17 cellular contexts compared by ENCODE assay signal in the genomic region with DNA sequence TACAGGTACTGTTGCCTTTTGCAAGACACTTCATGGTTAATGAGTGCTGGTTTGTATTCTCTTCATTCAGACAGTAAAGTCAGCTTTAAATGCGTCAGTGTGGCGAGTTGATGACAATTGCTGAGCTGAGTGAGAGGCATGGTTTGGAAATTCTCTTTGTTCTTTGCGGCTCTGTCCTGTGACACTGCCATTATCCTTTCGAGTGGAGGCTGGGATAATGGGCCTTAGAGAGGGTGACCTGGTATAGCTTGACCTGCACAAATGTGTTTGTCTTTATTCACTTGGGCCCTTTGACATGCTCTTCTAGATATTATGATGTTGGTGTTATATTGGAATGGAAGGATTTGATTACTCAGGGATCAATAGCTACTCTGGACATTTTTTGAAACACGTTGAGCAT.
DNase-seq lines count a peak whose midpoint lies in the region; ATAC-seq and TF ChIP-seq lines count a peak whose summit lies in the region.
"Had no signal": no experiment of that assay in that cellular context is flagged by ENCODE, and none has a peak within 500 bp of the region (broad histone marks: within the 10 kb centered on the region; RNA-seq: fewer than 3 reads in every experiment).

No MANE protein-coding gene starts in this region.

- peak in 2 of 3 experiments; percentile 22 to 73 for DNase-seq in NCI-H1417 (lab: John Stamatoyannopoulos, UW)
- DNase-seq in NCI-H1417 treated with DMSO at 0.1 percent for 48 hours (lab: John Stamatoyannopoulos, UW): no peak
- DNase-seq in NCI-H748 (lab: John Stamatoyannopoulos, UW; ENCODE audit: unreplicated experiment): peak; percentile 87
- DNase-seq in epithelial cell of prostate (ENCODE audit: low read depth, low spot score): no peak
- no peak for DNase-seq in type B pancreatic cell (ENCODE audit: extremely low spot score, unreplicated experiment)
- no peak for DNase-seq in putamen (ENCODE audit: low spot score)
- DNase-seq: activated CD4-positive, alpha-beta T cell treated with anti-CD3 and anti-CD28 coated beads, Interleukin-2, amount 50 U/mL, for 4 hours; activated T-cell treated with anti-CD3 and anti-CD28 coated beads, Interleukin-2, amount 50 U/mL, for 4 hours; caudate nucleus; left lung; SK-N-SH had no signal

- no peaks in the 10 kb centered on the region for H3K27me3 Mint-ChIP-seq in type B pancreatic cell
- H3K27me3 Mint-ChIP-seq: activated naive CD8-positive, alpha-beta T cell; progenitor cell of endocrine pancreas had no signal

- TF ChIP-seq CTCF in type B pancreatic cell (conservative IDR thresholded peaks at IDR 0.05): no peak

- no peak overlapping the region for H3K27ac Mint-ChIP-seq in type B pancreatic cell
- H3K27ac Mint-ChIP-seq: activated naive CD8-positive, alpha-beta T cell; GM23338; progenitor cell of endocrine pancreas had no signal

- H3K4me3 Mint-ChIP-seq in type B pancreatic cell: peak overlapping the region; percentile 12
- H3K4me3 Mint-ChIP-seq: activated naive CD8-positive, alpha-beta T cell; activated T-cell treated with anti-CD3 and anti-CD28 coated beads, Interleukin-2, amount 50 U/mL, for 4 hours; GM23338 had no signal

- peaks cover 5% of the 10 kb centered on the region for H3K9me3 Mint-ChIP-seq in type B pancreatic cell

- ATAC-seq in GM19351 (IDR thresholded peaks at IDR 0.05; ENCODE audit: unreplicated experiment): no peak
- ATAC-seq in HG02970 (IDR thresholded peaks at IDR 0.05; ENCODE audit: low FRiP score, unreplicated experiment): no peak
- ATAC-seq: activated T-cell treated with anti-CD3 and anti-CD28 coated beads, Interleukin-2, amount 50 U/mL, for 4 hours; GM23338 had no signal

- peak overlapping the region; percentile 47 for H3K27ac ChIP-seq in epithelial cell of prostate
- H3K27ac ChIP-seq: 22Rv1 had no signal

- H3K36me3 Mint-ChIP-seq in type B pancreatic cell: no peaks in the 10 kb centered on the region
- H3K36me3 Mint-ChIP-seq: activated naive CD8-positive, alpha-beta T cell had no signal

- peaks cover 29% of the 10 kb centered on the region for H3K4me1 Mint-ChIP-seq in type B pancreatic cell (ENCODE audit: unreplicated experiment)
- H3K4me1 Mint-ChIP-seq: GM23338 had no signal

Comparison
In these comparisons a context has a peak if more than half of its experiments do, and no peak if none do; other contexts are left out.
1. DNase-seq: peak in NCI-H1417 (2 of 3) and NCI-H748 (single experiment); none in NCI-H1417 treated with DMSO at 0.1 percent for 48 hours (single experiment), epithelial cell of prostate (single experiment), type B pancreatic cell (single experiment) and putamen (single experiment).